Comparison of ENCODE assay signal across 18 cellular contexts in the genomic region with DNA sequence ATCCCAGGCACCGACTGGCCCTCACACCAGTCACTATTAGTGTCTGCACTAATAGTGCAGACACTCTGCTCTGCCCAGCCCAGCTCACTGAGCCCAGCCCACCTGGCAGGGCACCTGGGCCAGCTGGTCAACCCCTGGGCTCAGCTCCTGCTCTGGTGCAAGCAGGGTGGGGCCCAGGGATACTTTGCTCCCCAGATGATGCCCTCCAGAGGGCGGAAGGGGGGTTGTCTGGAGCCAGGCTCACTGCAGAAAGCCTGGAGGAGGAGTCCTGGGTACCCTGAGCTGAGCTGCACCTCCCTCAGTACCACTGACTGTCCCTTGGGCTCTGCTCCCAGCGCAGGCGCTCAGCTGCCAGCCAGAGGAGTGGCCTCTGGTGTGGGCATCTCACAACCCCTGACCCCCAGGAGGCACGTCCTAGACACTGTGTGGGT. TPM values are rescaled to one million over a fixed set of nuclear protein-coding genes. Genes with fewer than 3 reads are reported as not detected.
A peak's percentile ranks its signal among the peaks of the same experiment; 100 is the strongest.
DNase-seq lines count a peak whose midpoint lies in the region; ATAC-seq, FAIRE-seq and TF ChIP-seq lines count a peak whose summit lies in the region.
"Had no signal": no experiment of that assay in that cellular context is flagged by ENCODE, and none has a peak within 500 bp of the region (broad histone marks: within the 10 kb centered on the region; RNA-seq: fewer than 3 reads in every experiment).

No MANE protein-coding gene starts in this region.

- H4K20me1 ChIP-seq in H1 (replicated peaks in 1 of 2; ENCODE audit: control insufficient read depth in 1 of 2, insufficient read depth in 2 of 2, low read length in 2 of 2): no peaks in the 10 kb centered on the region
- no peaks in the 10 kb centered on the region for H4K20me1 ChIP-seq in MM.1S (ENCODE audit: insufficient read depth, low read length)

- H2BK12ac ChIP-seq in H1 (ENCODE audit: low read depth, low read length) (no peak overlapping the region), trophoblast cell (ENCODE audit: low read length) (no peak overlapping the region)

- 65% methylated on average over 5 of the region's 5 CpGs; no CpG with 5 or more reads in 1 of the 2 experiments for WGBS in H1 (ENCODE audit: extremely low coverage in 1 of 2, insufficient coverage in 1 of 2, insufficient read length in 1 of 2, insufficient replicate concordance in 2 of 2, low coverage in 1 of 2, low lambda C conversion rate in 2 of 2, missing lambda C conversion rate in 1 of 2), 2 experiments
- no CpG with 5 or more reads among the region's 5 CpGs for whole genome bisulfite sequencing in trophoblast cell (ENCODE audit: extremely low coverage, insufficient coverage, insufficient read length)

- no peak overlapping the region for H3K56ac ChIP-seq in H1 (replicated peaks; ENCODE audit: insufficient read length, low read depth, low read length)

- TF ChIP-seq RAD21 in H1 (IDR thresholded peaks at IDR 0.05 in 1 of 2, conservative IDR thresholded peaks at IDR 0.05 in 1 of 2; ENCODE audit: low read depth in 2 of 2, low read length in 2 of 2): peak; percentile 32 to 45

- H3K9me2 ChIP-seq in MM.1S (replicated peaks; ENCODE audit: insufficient read depth, low read length): no peaks in the 10 kb centered on the region

- intact Hi-C loops in Panc1 (cut with micrococcal nuclease; ENCODE audit: unreplicated experiment): no loop called here

- no peak overlapping the region for H3K4me2 ChIP-seq in H1 (ENCODE audit: insufficient read depth in 1 of 2, low read depth in 2 of 2, low read length in 2 of 2)
- H3K4me2 ChIP-seq in trophoblast cell (ENCODE audit: low read length): no peak overlapping the region
- no peak overlapping the region for H3K4me2 ChIP-seq in MM.1S (ENCODE audit: low read depth, low read length)

- H3K27ac ChIP-seq in Panc1 (ENCODE audit: low read length) (no peak overlapping the region), H1 (ENCODE audit: low read depth, low read length) (no peak overlapping the region), trophoblast cell (ENCODE audit: low read depth, low read length) (no peak overlapping the region), MM.1S (ENCODE audit: low read length) (no peak overlapping the region)
- H3K27ac ChIP-seq: brain microvascular endothelial cell, coronary artery, GM23248 had no signal

- H3K79me2 ChIP-seq in H1 (ENCODE audit: control insufficient read depth in 1 of 2, insufficient read depth in 2 of 2, low read length in 2 of 2): no peaks in the 10 kb centered on the region
- H3K79me2 ChIP-seq in trophoblast cell (ENCODE audit: control insufficient read depth, insufficient read depth, low read length, poor library complexity): no peaks in the 10 kb centered on the region
- no peaks in the 10 kb centered on the region for H3K79me2 ChIP-seq in MM.1S (ENCODE audit: low read length)

- no peak overlapping the region for H3K23ac ChIP-seq in H1 (ENCODE audit: insufficient read length)
- no peak overlapping the region for H3K23ac ChIP-seq in trophoblast cell (ENCODE audit: low read length)

- TF ChIP-seq CTCF in Panc1 (IDR thresholded peaks at IDR 0.05) (no peak), H1 (IDR thresholded peaks at IDR 0.05; ENCODE audit: control extremely low read depth in 1 of 3, insufficient read depth in 1 of 3, low read depth in 1 of 3, low read length in 3 of 3) (peak; percentile 31 to 39 (median 33); a peak in 3 of 4 replicates), MM.1S (IDR thresholded peaks at IDR 0.05; ENCODE audit: low read length) (no peak)

- H2AK5ac ChIP-seq in H1 (ENCODE audit: low read depth, low read length) (no peak overlapping the region), trophoblast cell (ENCODE audit: low read length) (no peak overlapping the region)

- in situ Hi-C loops in Panc1 (cut with HindIII; ENCODE audit: low pct_unique_long_range_greater_than_20kb, low sequenced_read_pairs): no loop called here
- in situ Hi-C loops in ACHN (cut with HindIII; ENCODE audit: low pct_ligation_motif_present, low pct_unique_long_range_greater_than_20kb, low sequenced_read_pairs): no loop called here

- no peak overlapping the region for H2BK15ac ChIP-seq in H1 (ENCODE audit: low read length)

- H3K14ac ChIP-seq in H1 (ENCODE audit: insufficient read length) (no peak overlapping the region), trophoblast cell (ENCODE audit: low read length) (no peak overlapping the region)

- CTCF ChIA-PET in Panc1 (lab: Charles Lee) (no interaction called here), H1 (lab: Charles Lee; ENCODE audit: partially characterized antibody) (interaction anchor here (0.5 to 2.6 kb wide), 8 partner anchors 12 to 146 kb away, joined by 3 to 10 read pairs (median 4); no protein-coding TSS in a partner anchor)

- no peak for FAIRE-seq in H1 (lab: Jason Lieb, UNC)
- FAIRE-seq: endometrium, TTC549 had no signal

- ATAC-seq in Panc1: peak; percentile 70

- TF ChIP-seq EP300 in H1 (IDR thresholded peaks at IDR 0.05; ENCODE audit: borderline replicate concordance in 1 of 2, low read depth in 2 of 2, low read length in 2 of 2): no peak

- POLR2A ChIA-PET in Panc1 (lab: Charles Lee) (interaction anchor here (0.6 to 0.7 kb wide), 2 partner anchors 87 to 129 kb away, joined by 3 to 4 read pairs; no protein-coding TSS in a partner anchor), H1 (lab: Charles Lee; ENCODE audit: partially characterized antibody) (no interaction called here)

- TF ChIP-seq POLR2A in H1 (IDR thresholded peaks at IDR 0.05; ENCODE audit: control extremely low read depth in 1 of 2, low read depth in 2 of 2, low read length in 2 of 2): no peak

- H4K8ac ChIP-seq in H1 (ENCODE audit: extremely low read depth, insufficient read depth, low read length): 0 out of 2 replicates have a peak overlapping the region, but pooled peaks have one; percentile 8
- no peak overlapping the region for H4K8ac ChIP-seq in trophoblast cell (ENCODE audit: low read depth, low read length)

- H3K4me1 ChIP-seq in Panc1 (ENCODE audit: control insufficient read depth, insufficient read depth, low read length) (no peaks in the 10 kb centered on the region), H1 (replicated peaks in 1 of 4; ENCODE audit: control insufficient read depth in 3 of 4, insufficient read depth in 4 of 4, low read length in 3 of 4) (peaks cover 1 to 3% (median 2%) of the 10 kb centered on the region in 4 experiments; a peak in 3 of 7 replicates), trophoblast cell (ENCODE audit: control insufficient read depth in 1 of 2, insufficient read depth in 2 of 2, low read length in 2 of 2) (peaks cover 5 to 9% of the 10 kb centered on the region in 2 experiments), MM.1S (ENCODE audit: low read length) (no peaks in the 10 kb centered on the region)

- H3K27me3 ChIP-seq in Panc1 (ENCODE audit: control insufficient read depth, insufficient read depth, low read length) (no peaks in the 10 kb centered on the region), H1 (replicated peaks in 1 of 4; ENCODE audit: control insufficient read depth in 3 of 4, extremely low read depth in 1 of 4, insufficient read depth in 3 of 4, low read length in 3 of 4) (no peaks in the 10 kb centered on the region), trophoblast cell (ENCODE audit: insufficient read depth, low read length) (no peaks in the 10 kb centered on the region), MM.1S (replicated peaks; ENCODE audit: insufficient read depth, low read length) (peaks cover 5% of the 10 kb centered on the region)

- H4K91ac ChIP-seq in H1 (replicated peaks; ENCODE audit: insufficient read length, low read length) (no peak overlapping the region), trophoblast cell (ENCODE audit: low read depth, low read length) (no peak overlapping the region)

- 0 out of 2 replicates have a peak overlapping the region, but pooled peaks have one; percentile 48 for H2BK20ac ChIP-seq in H1 (ENCODE audit: low read length)

- H2AFZ ChIP-seq in H1 (ENCODE audit: low read length) (peak overlapping the region; percentile 82; the same call in 1 of the 2 replicates), trophoblast cell (ENCODE audit: insufficient read depth, low read length, poor library complexity) (no peak overlapping the region), MM.1S (ENCODE audit: low read length) (no peak overlapping the region)
- H2AFZ ChIP-seq: GM23248 had no signal

- no TSS peak for BruUV-seq in Panc1 (replicated peaks; lab: Mats Ljungman, UMichigan)

- no peaks in the 10 kb centered on the region for H3F3A ChIP-seq in MM.1S (ENCODE audit: insufficient read depth, low read length)

- H3K9me3 ChIP-seq in Panc1 (ENCODE audit: control insufficient read depth, insufficient read depth, low read depth, low read length): no peaks in the 10 kb centered on the region
- no peaks in the 10 kb centered on the region for H3K9me3 ChIP-seq in H1 (ENCODE audit: insufficient read depth in 2 of 2, low read depth in 1 of 2, low read length in 1 of 2)
- peaks cover 3% of the 10 kb centered on the region for H3K9me3 ChIP-seq in trophoblast cell (ENCODE audit: insufficient read depth, low read depth, low read length)
- H3K9me3 ChIP-seq in MM.1S (replicated peaks; ENCODE audit: insufficient read depth, low read length): no peaks in the 10 kb centered on the region

- H2BK5ac ChIP-seq in H1 (ENCODE audit: low read depth, low read length) (no peak overlapping the region), trophoblast cell (ENCODE audit: low read depth, low read length, poor library complexity) (no peak overlapping the region)

- H3K4me3 ChIP-seq in Panc1 (ENCODE audit: low read depth in 2 of 2, low read length in 2 of 2): no peak overlapping the region
- no peak overlapping the region for H3K4me3 ChIP-seq in H1 (ENCODE audit: extremely low read depth in 1 of 4, insufficient read depth in 2 of 4, low read depth in 3 of 4, low read length in 4 of 4)
- H3K4me3 ChIP-seq in trophoblast cell (ENCODE audit: low read depth, low read length): peak overlapping the region; percentile 35
- H3K4me3 ChIP-seq in MM.1S (ENCODE audit: low read length): no peak overlapping the region
- H3K4me3 ChIP-seq: coronary artery, GM23248 had no signal

- H3K36me3 ChIP-seq in Panc1 (ENCODE audit: control insufficient read depth, insufficient read depth, low read length): no peaks in the 10 kb centered on the region
- H3K36me3 ChIP-seq in H1 (ENCODE audit: control insufficient read depth in 2 of 4, insufficient read depth in 4 of 4, low read length in 3 of 4): no peaks in the 10 kb centered on the region; a peak in 1 of 8 replicates
- no peaks in the 10 kb centered on the region for H3K36me3 ChIP-seq in trophoblast cell (ENCODE audit: control insufficient read depth in 1 of 2, insufficient read depth in 2 of 2, low read length in 2 of 2)
- no peaks in the 10 kb centered on the region for H3K36me3 ChIP-seq in MM.1S (replicated peaks; ENCODE audit: insufficient read depth, low read length)
- H3K36me3 ChIP-seq: brain microvascular endothelial cell had no signal

- peak; percentile 65 for DNase-seq in D341Med (ENCODE audit: low spot score)
- no peak for DNase-seq in Panc1 (ENCODE audit: low read depth, low spot score)
- peak in 1 of 2 experiments; percentile 67 for DNase-seq in H1 (ENCODE audit: low read depth in 1 of 2, low spot score in 2 of 2)
- DNase-seq in trophoblast cell: no peak
- DNase-seq in ACHN: no peak
- no peak for DNase-seq in NCI-H128 (lab: John Stamatoyannopoulos, UW; ENCODE audit: unreplicated experiment)
- DNase-seq in MM.1S: no peak
- DNase-seq in NCI-H1417 treated with DMSO at 0.1 percent for 48 hours (lab: John Stamatoyannopoulos, UW): no peak
- DNase-seq: activated CD4-positive, alpha-beta T cell treated with anti-CD3 and anti-CD28 coated beads for 4 hours; brain microvascular endothelial cell; CD4-positive, alpha-beta T cell; GM23248; NCI-H1092; NCI-H2081 treated with DMSO at 0.1 percent for 48 hours; Right ventricle myocardium superior had no signal

- H3K79me1 ChIP-seq in H1 (ENCODE audit: low read depth, low read length) (no peaks in the 10 kb centered on the region), trophoblast cell (ENCODE audit: low read length) (no peaks in the 10 kb centered on the region)

- no peak overlapping the region for H2BK120ac ChIP-seq in H1 (replicated peaks; ENCODE audit: low read depth, low read length)
- no peak overlapping the region for H2BK120ac ChIP-seq in trophoblast cell (ENCODE audit: insufficient read depth, low read length, poor library complexity)

- peaks cover 3% of the 10 kb centered on the region; the same call in 1 of the 2 replicates for H3K23me2 ChIP-seq in H1 (ENCODE audit: low read depth, low read length)

- H3K18ac ChIP-seq in H1 (ENCODE audit: extremely low read depth, low read length) (no peak overlapping the region), trophoblast cell (ENCODE audit: low read length) (no peak overlapping the region)

- H4K5ac ChIP-seq in H1 (ENCODE audit: insufficient read length, low read depth, low read length): no peak overlapping the region

- no peak overlapping the region for H3K9ac ChIP-seq in H1 (replicated peaks in 1 of 4; ENCODE audit: extremely low read depth in 1 of 4, low read depth in 3 of 4, low read length in 3 of 4)
- no peak overlapping the region for H3K9ac ChIP-seq in trophoblast cell (ENCODE audit: low read length)
- no peak overlapping the region for H3K9ac ChIP-seq in MM.1S (ENCODE audit: low read length)
- H3K9ac ChIP-seq: GM23248 had no signal

- no peak overlapping the region for H4K12ac ChIP-seq in trophoblast cell (ENCODE audit: low read depth, low read length)

- H3K4ac ChIP-seq in H1 (replicated peaks; ENCODE audit: insufficient read length, low read depth, low read length) (no peak overlapping the region), trophoblast cell (ENCODE audit: low read depth, low read length) (no peak overlapping the region)

RNA-seq across cellular contexts. Expression of gene RAB11FIP4, which starts 14.5 kb away (rescaled TPM):
- total RNA-seq in Panc1 (2021; ENCODE audit: unreplicated experiment): 10.8 TPM
- 9.7 TPM for polyA plus RNA-seq in Panc1 (2012; ENCODE audit: insufficient read length)
- 53.2 and 60.5 TPM in 2 replicates for total RNA-seq in H1 (2021; fragmentation: NEBNext Ultra II Directional; extraction: Animal tissue kit (Norgen Biotek cat#: 25700))
- 21.7 and 26.0 TPM in 2 replicates for polyA plus RNA-seq in H1 (2011; rRNA removed)
- 34.7 TPM for polyA plus RNA-seq in H1 (2011; cell fraction: cytosol; rRNA removed)
- polyA plus RNA-seq in H1 (2011; cell fraction: nucleus; rRNA removed): 41.3 TPM
- 25.5 to 36.8 TPM (median 34.5 TPM) in 4 replicates for polyA plus RNA-seq in H1 (2012, experiment 1 of 2)
- 13.8 TPM for polyA plus RNA-seq in H1 (2012, experiment 2 of 2)
- 20.5 TPM for polyA plus RNA-seq in H1 (2013, experiment 1 of 2)
- 20.5 TPM for polyA plus RNA-seq in H1 (2013, experiment 2 of 2)
- 44.4 and 58.7 TPM in 2 replicates for polyA minus RNA-seq in H1 (2011; rRNA and poly(A)+ RNA removed)
- 33.5 TPM for polyA minus RNA-seq in H1 (2011; cell fraction: cytosol; rRNA and poly(A)+ RNA removed)
- 37.3 TPM for polyA minus RNA-seq in H1 (2011; cell fraction: nucleus; rRNA and poly(A)+ RNA removed)
- 83.8 and 85.8 TPM in 2 replicates for polyA plus RNA-seq in trophoblast cell (2013)

Comparison
In these comparisons a context has a peak if more than half of its experiments do, and no peak if none do; other contexts are left out.
1. CTCF ChIP-seq: peak in H1 (3 of 3); none in Panc1 (single experiment) and MM.1S (single experiment).